Comparison of ENCODE assay signal across 25 cellular contexts in the genomic region with DNA sequence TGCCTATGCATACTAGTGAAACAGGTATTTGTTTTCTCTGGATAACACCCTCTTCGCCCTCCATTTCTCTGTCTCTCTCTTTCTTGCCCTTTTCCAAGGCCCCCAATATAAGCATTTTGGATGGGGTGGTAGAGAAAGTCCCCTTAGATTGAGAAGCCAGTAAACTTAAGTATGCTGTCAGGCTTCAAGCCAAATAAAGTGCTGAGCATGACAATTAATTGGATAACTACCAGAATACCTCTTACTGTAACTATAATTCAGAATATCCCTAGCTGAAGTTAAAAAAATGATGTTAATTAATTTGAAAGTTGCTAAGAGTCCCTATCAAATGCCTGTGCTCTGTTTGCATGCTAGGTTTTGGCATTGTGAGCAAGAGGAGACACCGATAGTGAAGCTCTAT.
"Had no signal": no experiment of that assay in that cellular context is flagged by ENCODE, and none has a peak within 500 bp of the region (broad histone marks: within the 10 kb centered on the region; RNA-seq: fewer than 3 reads in every experiment).

No MANE protein-coding gene starts in this region.

- H3K9me3 Mint-ChIP-seq: activated naive CD4-positive, alpha-beta T cell treated with anti-CD3 and anti-CD28 coated beads for 36 hours had no signal

- H3K27me3 Mint-ChIP-seq: activated CD4-positive, alpha-beta memory T cell treated with anti-CD3 and anti-CD28 coated beads for 36 hours; activated naive CD8-positive, alpha-beta T cell; activated T-helper 17 cell treated with anti-CD3 and anti-CD28 coated beads, Interleukin-2, amount 50 U/mL, for 72 hours; T-helper 17 cell had no signal

- H3K4me1 ChIP-seq: Peyer's patch had no signal

- H3K27ac Mint-ChIP-seq: activated CD4-positive, alpha-beta memory T cell treated with anti-CD3 and anti-CD28 coated beads for 36 hours; activated CD4-positive, alpha-beta T cell treated with anti-CD3 and anti-CD28 coated beads, Interleukin-2, amount 10 ng/mL, durations not matched to agents 7 days and 5 days; activated naive CD4-positive, alpha-beta T cell treated with anti-CD3 and anti-CD28 coated beads for 36 hours; activated naive CD8-positive, alpha-beta T cell; activated T-helper 17 cell treated with anti-CD3 and anti-CD28 coated beads, Interleukin-2, amount 50 U/mL, for 72 hours; T-helper 17 cell had no signal

- DNase-seq: activated CD4-positive, alpha-beta memory T cell treated with anti-CD3 and anti-CD28 coated beads for 36 hours; activated CD4-positive, alpha-beta T cell treated with anti-CD3 and anti-CD28 coated beads, Interleukin-2, amount 10 ng/mL, durations not matched to agents 7 days and 5 days; activated CD4-positive, CD25-positive, alpha-beta regulatory T cell; activated gamma-delta T cell; activated naive CD4-positive, alpha-beta T cell treated with anti-CD3 and anti-CD28 coated beads for 36 hours; activated T-cell treated with anti-CD3 and anti-CD28 coated beads for 4 hours; activated T-cell treated with anti-CD3 and anti-CD28 coated beads, Interleukin-2, amount 50 U/mL, for 48 hours; cerebellar nuclear complex; MM.1S; NCI-H1105; NCI-H1436; NCI-H187; NCI-H2081 treated with DMSO at 0.1 percent for 48 hours; NCI-H446; NCI-H524; Peyer's patch; SHP77; T-helper 17 cell; T-helper 9 cell had no signal

- FAIRE-seq: TTC549 had no signal

- H3K27me3 ChIP-seq: Peyer's patch, SJSA1 had no signal

- H3K36me3 Mint-ChIP-seq: activated CD4-positive, alpha-beta memory T cell treated with anti-CD3 and anti-CD28 coated beads for 36 hours had no signal

- ATAC-seq: activated T-helper 17 cell treated with anti-CD3 and anti-CD28 coated beads, Interleukin-2, amount 50 U/mL, for 72 hours; T-helper 17 cell had no signal

- H3K27ac ChIP-seq: Peyer's patch, RWPE1, SJSA1, VCaP had no signal

- H3K36me3 ChIP-seq: Peyer's patch, SJSA1 had no signal

- H3K9me3 ChIP-seq: Peyer's patch, SJSA1 had no signal

- H3K4me3 ChIP-seq: Peyer's patch, SJSA1 had no signal

- H3K4me3 Mint-ChIP-seq: activated CD4-positive, alpha-beta memory T cell treated with anti-CD3 and anti-CD28 coated beads for 36 hours; activated CD4-positive, alpha-beta T cell treated with anti-CD3 and anti-CD28 coated beads, Interleukin-2, amount 10 ng/mL, durations not matched to agents 7 days and 5 days; activated naive CD4-positive, alpha-beta T cell treated with anti-CD3 and anti-CD28 coated beads for 36 hours; activated naive CD8-positive, alpha-beta T cell; activated T-helper 17 cell treated with anti-CD3 and anti-CD28 coated beads, Interleukin-2, amount 50 U/mL, for 72 hours; T-helper 17 cell had no signal
